11 cellular contexts compared by ENCODE assay signal in the genomic region with DNA sequence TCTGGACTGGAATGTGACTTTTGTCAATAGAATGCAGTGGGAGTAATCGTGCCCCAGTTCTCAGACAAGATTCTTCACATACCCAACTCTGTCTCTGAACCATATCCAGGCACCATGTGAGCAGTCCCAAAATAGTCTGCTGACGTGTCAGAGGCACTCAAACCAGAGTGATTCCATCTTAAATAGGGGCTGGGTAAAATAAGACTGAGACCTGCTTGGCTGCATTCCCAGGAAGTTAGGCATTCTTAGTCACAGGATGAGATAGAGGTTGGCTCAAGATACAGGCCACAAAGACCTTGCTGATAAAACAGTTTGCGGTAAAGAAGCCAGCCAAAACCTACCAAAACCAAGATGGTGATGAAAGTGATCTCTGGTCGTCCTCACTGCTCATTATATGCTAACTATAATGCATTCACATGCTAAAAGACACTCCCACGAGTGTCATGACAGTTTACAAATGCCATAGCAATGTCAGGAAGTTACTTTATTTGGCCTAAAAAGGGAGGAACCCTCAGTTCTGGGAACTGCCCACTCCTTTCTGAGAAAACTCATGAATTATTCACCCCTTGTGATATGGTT. TPM values are rescaled to one million over a fixed set of nuclear protein-coding genes. Genes with fewer than 3 reads are reported as not detected.
A peak's percentile ranks its signal among the peaks of the same experiment; 100 is the strongest.
DNase-seq lines count a peak whose midpoint lies in the region; ATAC-seq and TF ChIP-seq lines count a peak whose summit lies in the region.
"Had no signal": no experiment of that assay in that cellular context is flagged by ENCODE, and none has a peak within 500 bp of the region (broad histone marks: within the 10 kb centered on the region; RNA-seq: fewer than 3 reads in every experiment).

No MANE protein-coding gene starts in this region.

- no peaks in the 10 kb centered on the region for H3K36me3 ChIP-seq in suprapubic skin

- DNase-seq in AG08396 (ENCODE audit: low spot score) (peak; percentile 70), KBM-7 (peak; percentile 8), choroid plexus epithelial cell (ENCODE audit: low read depth) (peak; percentile 96), islet precursor cell (peak; percentile 98), suprapubic skin (ENCODE audit: low spot score in 2 of 2) (no peak)
- DNase-seq in activated CD8-positive, alpha-beta memory T cell treated with anti-CD3 and anti-CD28 coated beads, Interleukin-2, amount 50 U/mL, for 48 hours, result no peak
- DNase-seq: activated CD8-positive, alpha-beta T cell treated with anti-CD3 and anti-CD28 coated beads for 36 hours; anterior cingulate cortex; NCI-H1105 had no signal

- H3K27me3 ChIP-seq in suprapubic skin, result no peaks in the 10 kb centered on the region

- peaks cover 7% of the 10 kb centered on the region for H3K9me3 ChIP-seq in suprapubic skin

- no peak for TF ChIP-seq CTCF in choroid plexus epithelial cell (conservative IDR thresholded peaks at IDR 0.05; ENCODE audit: low read depth, low read length)
- TF ChIP-seq CTCF in suprapubic skin (IDR thresholded peaks at IDR 0.05), result no peak

- ATAC-seq in GM21723 (IDR thresholded peaks at IDR 0.05; ENCODE audit: unreplicated experiment) (no peak), HG02571 (IDR thresholded peaks at IDR 0.05; ENCODE audit: unreplicated experiment) (no peak)
- ATAC-seq: activated CD8-positive, alpha-beta T cell treated with anti-CD3 and anti-CD28 coated beads for 36 hours had no signal

- no peak for TF ChIP-seq EP300 in suprapubic skin (IDR thresholded peaks at IDR 0.05)

- H3K4me3 ChIP-seq in choroid plexus epithelial cell (ENCODE audit: low read depth, low read length) (no peak overlapping the region), suprapubic skin (no peak overlapping the region)

- H3K27ac ChIP-seq in suprapubic skin, result no peak overlapping the region

- TF ChIP-seq POLR2A in suprapubic skin (IDR thresholded peaks at IDR 0.05), result no peak

- 41% methylated on average over 5 of the region's 5 CpGs for WGBS in suprapubic skin

- H3K4me1 ChIP-seq in suprapubic skin, result no peaks in the 10 kb centered on the region

- in situ Hi-C loops in KBM-7 (cut with MboI; ENCODE audit: low pct_unique_long_range_greater_than_20kb, low sequenced_read_pairs), result no loop called here

RNA-seq across cellular contexts. Expression of a gene that starts 16.9 kb away (rescaled TPM):
- total RNA-seq in suprapubic skin, result 1 to 10 TPM in 2 of 4 donors, under 1 TPM in 2; 0.15 to 1.6 (median 0.61) TPM
- total RNA-seq: activated CD8-positive, alpha-beta T cell treated with anti-CD3 and anti-CD28 coated beads for 36 hours had no signal

Comparison
In these comparisons a context has a peak if more than half of its experiments do, and no peak if none do; other contexts are left out.
1. DNase-seq: peak in AG08396 (single experiment), KBM-7 (single experiment), choroid plexus epithelial cell (single experiment) and islet precursor cell (single experiment); none in suprapubic skin (0 of 2) and activated CD8-positive, alpha-beta memory T cell treated with anti-CD3 and anti-CD28 coated beads, Interleukin-2, amount 50 U/mL, for 48 hours (single experiment).